Comparison of ENCODE assay signal across 24 cellular contexts in the genomic region with DNA sequence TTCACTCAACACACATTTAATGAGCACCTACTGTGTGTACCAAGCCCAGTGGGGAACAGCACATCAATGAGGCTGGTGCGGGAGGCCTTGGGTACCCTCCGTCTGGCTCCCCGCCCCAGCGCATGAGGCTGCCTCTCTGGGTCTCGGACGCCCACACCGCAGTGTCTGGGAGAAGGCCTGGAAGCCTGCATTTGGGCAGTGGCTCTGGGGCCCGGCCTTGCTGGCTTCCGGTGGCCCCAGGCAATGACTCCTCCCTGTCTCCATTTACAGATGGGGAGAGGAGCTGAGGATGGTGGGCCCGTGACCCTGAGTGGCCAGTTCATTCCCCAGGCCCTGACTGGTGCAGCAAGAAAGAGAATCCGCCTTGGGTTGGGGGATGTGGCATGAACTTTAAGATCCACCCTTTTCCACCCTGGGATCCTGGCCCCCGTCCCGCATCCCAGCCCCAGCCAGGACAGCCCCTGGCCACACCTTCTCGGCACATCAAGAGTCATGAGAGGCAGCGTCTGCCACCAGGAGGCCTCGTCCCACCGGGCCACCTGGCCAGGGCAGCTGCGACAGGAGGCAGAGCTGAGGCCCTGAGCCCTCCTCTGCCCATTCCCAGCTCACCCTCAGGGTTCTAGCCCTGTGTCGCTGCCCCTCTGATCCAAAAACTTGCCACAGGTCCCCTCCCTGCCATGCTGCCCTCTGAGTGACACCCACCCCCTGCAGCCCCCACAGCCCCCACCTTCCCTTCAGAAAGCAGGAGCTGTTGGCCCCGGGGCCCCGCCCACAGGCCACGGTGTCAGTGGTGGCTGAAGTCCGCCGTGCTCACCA. TPM values are rescaled to one million over a fixed set of nuclear protein-coding genes. Genes with fewer than 3 reads are reported as not detected.
DNase-seq lines count a peak whose midpoint lies in the region; ATAC-seq, FAIRE-seq and TF ChIP-seq lines count a peak whose summit lies in the region.
"Had no signal": no experiment of that assay in that cellular context is flagged by ENCODE, and none has a peak within 500 bp of the region (broad histone marks: within the 10 kb centered on the region; RNA-seq: fewer than 3 reads in every experiment).

No MANE protein-coding gene starts in this region.

- H3K27ac Mint-ChIP-seq in natural killer cell treated with Interleukin-12 subunit alpha and Interleukin-12 subunit beta and Interleukin-15 and Interleukin-18, amount 100 ng/mL, for 72 hours: peak overlapping the region in 1 of 2 donors; percentile 39
- H3K27ac Mint-ChIP-seq in natural killer cell (peak overlapping the region in 1 of 2 donors; percentile 18), HFFc6 (no peak overlapping the region)
- H3K27ac Mint-ChIP-seq: T-helper 2 cell treated with Interferon-gamma antibody and Interleukin-4, amounts not matched to agents 5 μg/mL and 100 μg/mL, for 36 hours had no signal

- no peak for TF ChIP-seq EP300 in K562 (IDR thresholded peaks at IDR 0.05; ENCODE audit: low read length)

- no peak for ATAC-seq in natural killer cell treated with Interleukin-12 subunit alpha and Interleukin-12 subunit beta and Interleukin-15 and Interleukin-18, amount 100 ng/mL, for 72 hours
- no peak for ATAC-seq in natural killer cell
- ATAC-seq in K562: no peak
- ATAC-seq: left ventricle myocardium superior had no signal

- WGBS in K562 (ENCODE audit: insufficient coverage, low coverage, missing lambda C conversion rate): 66% methylated on average over 18 of the region's 24 CpGs

- H3K27me3 ChIP-seq in K562 (ENCODE audit: control insufficient read depth in 2 of 2, insufficient read depth in 2 of 2, low read length in 2 of 2): no peaks in the 10 kb centered on the region

- no peak overlapping the region for H3K4me3 ChIP-seq in K562
- H3K4me3 ChIP-seq: dorsolateral prefrontal cortex, SJSA1 had no signal

- in situ Hi-C loops in K562 (cut with MboI): no loop called here

- H3K36me3 ChIP-seq in K562 (ENCODE audit: control insufficient read depth, insufficient read depth, low read length): no peaks in the 10 kb centered on the region
- H3K36me3 ChIP-seq: SJSA1 had no signal

- peaks cover 9% of the 10 kb centered on the region in 2 donors for H3K4me1 Mint-ChIP-seq in natural killer cell treated with Interleukin-12 subunit alpha and Interleukin-12 subunit beta and Interleukin-15 and Interleukin-18, amount 100 ng/mL, for 72 hours (ENCODE audit: low read depth in 2 of 2)
- peaks cover 8 to 28% of the 10 kb centered on the region in 2 donors for H3K4me1 Mint-ChIP-seq in natural killer cell
- peaks cover 6% of the 10 kb centered on the region for H3K4me1 Mint-ChIP-seq in HFFc6 (ENCODE audit: low read depth)

- peak overlapping the region in 1 of 2 experiments; percentile 79; a peak in 2 of 4 replicates for H3K9ac ChIP-seq in K562 (ENCODE audit: insufficient read depth in 1 of 2, low read depth in 2 of 2, low read length in 2 of 2)

- no peak overlapping the region for H3K4me2 ChIP-seq in K562 (ENCODE audit: insufficient read depth, low read length)

- peak overlapping the region; percentile 75 for H2AFZ ChIP-seq in K562 (ENCODE audit: low read depth, low read length)

- no peak overlapping the region for H3K27ac ChIP-seq in K562 (ENCODE audit: extremely low read depth, low read depth, low read length)
- H3K27ac ChIP-seq: dorsolateral prefrontal cortex, epithelial cell of prostate, SJSA1 had no signal

- TF ChIP-seq CTCF in natural killer cell (IDR thresholded peaks at IDR 0.05): no peak
- TF ChIP-seq CTCF in K562 (IDR thresholded peaks at IDR 0.05 in 2 of 3, conservative IDR thresholded peaks at IDR 0.05 in 1 of 3; ENCODE audit: insufficient read depth in 2 of 3, low read depth in 1 of 3, low read length in 3 of 3): peak in 1 of 3 experiments; percentile 36; a peak in 1 of 6 replicates
- no peak for TF ChIP-seq CTCF in HFFc6 (IDR thresholded peaks at IDR 0.05)

- no peak for TF ChIP-seq RAD21 in K562 (CRISPR knock-in tag; conservative IDR thresholded peaks at IDR 0.05 in 1 of 2, IDR thresholded peaks at IDR 0.05 in 1 of 2)

- POLR2A ChIA-PET in K562 (lab: Yijun Ruan, JAX): interaction anchor here (0.6 to 1.2 kb wide), 4 partner anchors 13 to 123 kb away, joined by 3 to 5 read pairs (median 4); no protein-coding TSS in a partner anchor

- intact Hi-C loops in natural killer cell (cut with micrococcal nuclease) (no loop called here), K562 (cut with micrococcal nuclease) (no loop called here)

- H3K4me3 Mint-ChIP-seq in natural killer cell treated with Interleukin-12 subunit alpha and Interleukin-12 subunit beta and Interleukin-15 and Interleukin-18, amount 100 ng/mL, for 72 hours: peak overlapping the region; percentile 14
- H3K4me3 Mint-ChIP-seq in natural killer cell: no peak overlapping the region
- no peak overlapping the region for H3K4me3 Mint-ChIP-seq in HFFc6
- H3K4me3 Mint-ChIP-seq: T-helper 2 cell treated with Interferon-gamma antibody and Interleukin-4, amounts not matched to agents 5 μg/mL and 100 μg/mL, for 36 hours had no signal

- H3K27me3 Mint-ChIP-seq in natural killer cell treated with Interleukin-12 subunit alpha and Interleukin-12 subunit beta and Interleukin-15 and Interleukin-18, amount 100 ng/mL, for 72 hours: peaks cover 0 to 2% of the 10 kb centered on the region in 2 donors
- no peaks in the 10 kb centered on the region for H3K27me3 Mint-ChIP-seq in natural killer cell (ENCODE audit: low read depth in 2 of 2)
- H3K27me3 Mint-ChIP-seq in HFFc6 (ENCODE audit: insufficient read depth): peaks cover 2% of the 10 kb centered on the region

- FAIRE-seq in HTR-8/SVneo (lab: Jason Lieb, UNC): peak; percentile 49
- FAIRE-seq in K562 (lab: Jason Lieb, UNC): no peak
- FAIRE-seq in H54 (lab: Jason Lieb, UNC): no peak

- H3K9me3 Mint-ChIP-seq in natural killer cell treated with Interleukin-12 subunit alpha and Interleukin-12 subunit beta and Interleukin-15 and Interleukin-18, amount 100 ng/mL, for 72 hours: no peaks in the 10 kb centered on the region
- H3K9me3 Mint-ChIP-seq in natural killer cell (no peaks in the 10 kb centered on the region), HFFc6 (no peaks in the 10 kb centered on the region)
- H3K9me3 Mint-ChIP-seq: T-helper 2 cell treated with Interferon-gamma antibody and Interleukin-4, amounts not matched to agents 5 μg/mL and 100 μg/mL, for 36 hours had no signal

- CTCF ChIA-PET in K562 (lab: Yijun Ruan, JAX; ENCODE audit: low intra/inter-chr PET ratio): no interaction called here

- no peaks in the 10 kb centered on the region for H3K9me1 ChIP-seq in K562 (ENCODE audit: control insufficient read depth, insufficient read depth, low read length)

- H3K79me2 ChIP-seq in K562 (ENCODE audit: control insufficient read depth, insufficient read depth, low read length): peaks cover 5% of the 10 kb centered on the region; the same call in 2 of the 3 replicates

- no TSS peak for BruUV-seq in K562 (replicated peaks; lab: Mats Ljungman, UMichigan)

- no peaks in the 10 kb centered on the region for H3K36me3 Mint-ChIP-seq in natural killer cell treated with Interleukin-12 subunit alpha and Interleukin-12 subunit beta and Interleukin-15 and Interleukin-18, amount 100 ng/mL, for 72 hours
- no peaks in the 10 kb centered on the region for H3K36me3 Mint-ChIP-seq in natural killer cell
- 0 out of 2 replicates have a peak, but pooled peaks cover 4% of the 10 kb centered on the region for H3K36me3 Mint-ChIP-seq in HFFc6 (ENCODE audit: low read depth)

- peaks cover 20 to 52% of the 10 kb centered on the region in 2 experiments for H3K4me1 ChIP-seq in K562 (replicated peaks in 1 of 2; ENCODE audit: control insufficient read depth in 2 of 2, insufficient read depth in 2 of 2, low read length in 2 of 2)
- H3K4me1 ChIP-seq: SJSA1 had no signal

- no peaks in the 10 kb centered on the region for H3K9me3 ChIP-seq in K562 (replicated peaks; ENCODE audit: control insufficient read depth, insufficient read depth, low read depth, low read length)
- H3K9me3 ChIP-seq: SJSA1 had no signal

- DNase-seq in natural killer cell treated with Interleukin-12 subunit alpha and Interleukin-12 subunit beta and Interleukin-15 and Interleukin-18, amount 100 ng/mL, for 72 hours (ENCODE audit: low spot score): no peak
- DNase-seq in natural killer cell: no peak
- DNase-seq in HTR-8/SVneo (ENCODE audit: insufficient read length, low spot score): no peak
- DNase-seq in K562 (ENCODE audit: extremely low read depth in 1 of 4, low spot score in 3 of 4): peak in 1 of 4 experiments; percentile 38
- DNase-seq in H54 (ENCODE audit: insufficient read length, low spot score): no peak
- no peak for DNase-seq in midbrain (lab: John Stamatoyannopoulos, UW)
- DNase-seq in HFFc6: no peak
- DNase-seq: activated CD4-positive, CD25-positive, alpha-beta regulatory T cell; activated gamma-delta T cell treated with Interleukin-2 at 50 U/mL for 16 hours; AML-193; aorta; central memory CD4-positive, alpha-beta T cell; dorsolateral prefrontal cortex; left ventricle myocardium superior; NCI-H1436 treated with DMSO at 0.1 percent for 48 hours; NCI-H69; nucleus accumbens; stimulated activated CD4-positive, alpha-beta T cell treated with anti-CD3 and anti-CD28 coated beads, Interleukin-4, amount 100 ng/mL, for 24 hours; trophoblast cell had no signal

- peaks cover 6% of the 10 kb centered on the region; the same call in 1 of the 2 replicates for H4K20me1 ChIP-seq in K562 (replicated peaks; ENCODE audit: control insufficient read depth, insufficient read depth, low read length)

- TF ChIP-seq POLR2A in K562 (conservative IDR thresholded peaks at IDR 0.05): no peak
- TF ChIP-seq POLR2A in H54 (IDR thresholded peaks at IDR 0.05; ENCODE audit: low read depth, low read length): no peak

RNA-seq across cellular contexts. Expression of gene MRGBP, which starts 17.5 kb away (rescaled TPM):
- 10 to 100 TPM; 14.4 to 19.3 TPM for total RNA-seq in natural killer cell treated with Interleukin-12 subunit alpha and Interleukin-12 subunit beta and Interleukin-15 and Interleukin-18, amount 100 ng/mL, for 72 hours
- 10 to 100 TPM in 2 of 3 donors, 1 to 10 TPM in 1; 8.3 to 12.8 (median 10.0) TPM for total RNA-seq in natural killer cell
- total RNA-seq in K562 (2011; cell fraction: chromatin; rRNA removed; ENCODE audit: low replicate concordance): 11.0 and 21.6 TPM in 2 replicates
- total RNA-seq in K562 (2011; cell fraction: nucleolus; rRNA removed): 16.4 and 17.2 TPM in 2 replicates
- 12.8 and 15.0 TPM in 2 replicates for total RNA-seq in K562 (2011; cell fraction: nucleoplasm; rRNA removed)
- total RNA-seq in K562 (2014; rRNA removed): 31.3 and 37.0 TPM in 2 replicates
- 18.1 TPM in 2 replicates for total RNA-seq in K562 (2014; rRNA removed; fragmentation: Illumina TruSeq; extraction: Trizol)
- total RNA-seq in K562 (2015; rRNA removed; fragmentation: Illumina TruSeq; extraction: Trizol): 25.2 and 25.7 TPM in 2 replicates
- 25.1 and 26.1 TPM in 2 replicates for total RNA-seq in K562 (2021)
- 18.7 and 20.7 TPM in 2 replicates for polyA plus RNA-seq in K562 (2011; rRNA removed)
- 20.8 and 28.5 TPM in 2 replicates for polyA plus RNA-seq in K562 (2011; cell fraction: cytosol; rRNA removed)
- 27.0 and 39.1 TPM in 2 replicates for polyA plus RNA-seq in K562 (2011; cell fraction: nucleus; rRNA removed)
- polyA plus RNA-seq in K562 (2012): 14.8 and 21.7 TPM in 2 replicates
- polyA plus RNA-seq in K562 (2014; fragmentation: Illumina TruSeq; extraction: Trizol): 18.4 and 21.0 TPM in 2 replicates
- 1 to 10 TPM; 1.9 to 2.8 TPM for polyA plus RNA-seq in K562 (2014; fragmentation: Nextera tagmentation; extraction: Ambion mirVana)
- polyA plus RNA-seq in K562 (2014; rRNA removed): 26.3 and 26.7 TPM in 2 replicates
- polyA minus RNA-seq in K562 (2011; rRNA and poly(A)+ RNA removed): 12.7 and 15.7 TPM in 2 replicates
- 9.6 and 11.5 TPM in 2 replicates for polyA minus RNA-seq in K562 (2011; cell fraction: cytosol; rRNA and poly(A)+ RNA removed)
- polyA minus RNA-seq in K562 (2011; cell fraction: nucleus; rRNA and poly(A)+ RNA removed): 9.4 and 12.2 TPM in 2 replicates
- total RNA-seq in HFFc6 (2021; fragmentation: NEBNext Ultra II Directional; extraction: Animal tissue kit (Norgen Biotek cat#: 25700)): 10 to 100 TPM; 14.9 to 17.8 (median 16.6) TPM

RNA-seq across cellular contexts. Expression of gene OGFR, which starts 25.8 kb away (rescaled TPM):
- total RNA-seq in natural killer cell treated with Interleukin-12 subunit alpha and Interleukin-12 subunit beta and Interleukin-15 and Interleukin-18, amount 100 ng/mL, for 72 hours: 10 to 100 TPM; 75.9 to 88.7 TPM
- total RNA-seq in natural killer cell (10 to 100 TPM; 71.0 to 84.0 (median 83.0) TPM), K562 (2014; rRNA removed) (56.3 and 56.5 TPM in 2 replicates), K562 (2014; rRNA removed; fragmentation: Illumina TruSeq; extraction: Trizol) (8.9 and 10.3 TPM in 2 replicates), K562 (2015; rRNA removed; fragmentation: Illumina TruSeq; extraction: Trizol) (17.5 and 18.7 TPM in 2 replicates), K562 (2021) (33.1 and 36.5 TPM in 2 replicates)
- total RNA-seq in K562 (2011; cell fraction: chromatin; rRNA removed; ENCODE audit: low replicate concordance): 16.5 and 43.5 TPM in 2 replicates
- 33.8 and 38.4 TPM in 2 replicates for total RNA-seq in K562 (2011; cell fraction: nucleolus; rRNA removed)
- 22.4 and 24.6 TPM in 2 replicates for total RNA-seq in K562 (2011; cell fraction: nucleoplasm; rRNA removed)
- polyA plus RNA-seq in K562 (2011; rRNA removed) (23.3 and 25.4 TPM in 2 replicates), K562 (2014; fragmentation: Illumina TruSeq; extraction: Trizol) (16.6 and 22.0 TPM in 2 replicates), K562 (2014; fragmentation: Nextera tagmentation; extraction: Ambion mirVana) (under 1 TPM; 0.39 TPM), K562 (2014; rRNA removed) (34.2 and 36.7 TPM in 2 replicates)
- 15.8 and 36.7 TPM in 2 replicates for polyA plus RNA-seq in K562 (2011; cell fraction: cytosol; rRNA removed)
- 32.3 and 48.8 TPM in 2 replicates for polyA plus RNA-seq in K562 (2011; cell fraction: nucleus; rRNA removed)
- 21.1 and 26.0 TPM in 2 replicates for polyA plus RNA-seq in K562 (2012)
- 17.7 and 23.1 TPM in 2 replicates for polyA minus RNA-seq in K562 (2011; rRNA and poly(A)+ RNA removed)
- polyA minus RNA-seq in K562 (2011; cell fraction: cytosol; rRNA and poly(A)+ RNA removed): 19.9 and 22.3 TPM in 2 replicates
- polyA minus RNA-seq in K562 (2011; cell fraction: nucleus; rRNA and poly(A)+ RNA removed): 8.8 and 9.7 TPM in 2 replicates
- 10 to 100 TPM; 37.8 to 42.2 (median 39.0) TPM for total RNA-seq in HFFc6 (2021; fragmentation: NEBNext Ultra II Directional; extraction: Animal tissue kit (Norgen Biotek cat#: 25700))

RNA-seq across cellular contexts. Expression of gene COL9A3, which starts 38.0 kb away (rescaled TPM):
- not detected for total RNA-seq in natural killer cell treated with Interleukin-12 subunit alpha and Interleukin-12 subunit beta and Interleukin-15 and Interleukin-18, amount 100 ng/mL, for 72 hours
- total RNA-seq in natural killer cell (1 to 10 TPM in 1 of 3 donors, not detected in 2; 1.9 TPM), K562 (2014; rRNA removed) (0.77 and 1.9 TPM in 2 replicates), K562 (2014; rRNA removed; fragmentation: Illumina TruSeq; extraction: Trizol) (0.18 and 0.51 TPM in 2 replicates), K562 (2015; rRNA removed; fragmentation: Illumina TruSeq; extraction: Trizol) (0.98 and 1.4 TPM in 2 replicates), K562 (2021) (1.3 and 1.7 TPM in 2 replicates)
- total RNA-seq in K562 (2011; cell fraction: chromatin; rRNA removed; ENCODE audit: low replicate concordance): 2.5 and 7.3 TPM in 2 replicates
- 4.0 and 4.9 TPM in 2 replicates for total RNA-seq in K562 (2011; cell fraction: nucleolus; rRNA removed)
- total RNA-seq in K562 (2011; cell fraction: nucleoplasm; rRNA removed): 2.8 and 4.0 TPM in 2 replicates
- polyA plus RNA-seq in K562 (2011; rRNA removed) (1.3 and 2.5 TPM in 2 replicates), K562 (2014; fragmentation: Illumina TruSeq; extraction: Trizol) (0.48 and 0.76 TPM in 2 replicates), K562 (2014; fragmentation: Nextera tagmentation; extraction: Ambion mirVana) (under 1 TPM in 1 of 2 experiments, not detected in 1; 0.14 TPM), K562 (2014; rRNA removed) (3.0 and 3.6 TPM in 2 replicates)
- 1.7 and 1.9 TPM in 2 replicates for polyA plus RNA-seq in K562 (2011; cell fraction: cytosol; rRNA removed)
- 12.1 and 20.8 TPM in 2 replicates for polyA plus RNA-seq in K562 (2011; cell fraction: nucleus; rRNA removed)
- 2.0 and 3.0 TPM in 2 replicates for polyA plus RNA-seq in K562 (2012)
- 0.35 and 0.87 TPM in 2 replicates for polyA minus RNA-seq in K562 (2011; rRNA and poly(A)+ RNA removed)
- 1.3 TPM in 1 of 2 replicates, not detected in the other for polyA minus RNA-seq in K562 (2011; cell fraction: cytosol; rRNA and poly(A)+ RNA removed)
- polyA minus RNA-seq in K562 (2011; cell fraction: nucleus; rRNA and poly(A)+ RNA removed): 1.2 and 2.3 TPM in 2 replicates
- under 1 TPM in 3 of 6 experiments, not detected in 3; 0.07 to 0.34 (median 0.09) TPM for total RNA-seq in HFFc6 (2021; fragmentation: NEBNext Ultra II Directional; extraction: Animal tissue kit (Norgen Biotek cat#: 25700))
- total RNA-seq: MCF 10A, mononuclear cell, SJSA1 had no signal
